ENCODE assay signal across 1 cellular context in genomic region chrX:118588715-118589114, GRCh38.
TF ChIP-seq lines count a peak whose summit lies in the region.

No MANE protein-coding gene starts in this region.

TF ChIP-seq in H1, 55 proteins besides CTCF, POLR2A, EP300 and RAD21 (continued from another document):
- TF ChIP-seq POU5F1 (IDR thresholded peaks at IDR 0.05; ENCODE audit: low read depth, low read length) = no peak
- no peak for TF ChIP-seq CEBPB (IDR thresholded peaks at IDR 0.05; ENCODE audit: low read depth, low read length)
- TF ChIP-seq CREB1 (IDR thresholded peaks at IDR 0.05) = no peak
